Comparison of ENCODE assay signal across 8 cellular contexts in the genomic region with DNA sequence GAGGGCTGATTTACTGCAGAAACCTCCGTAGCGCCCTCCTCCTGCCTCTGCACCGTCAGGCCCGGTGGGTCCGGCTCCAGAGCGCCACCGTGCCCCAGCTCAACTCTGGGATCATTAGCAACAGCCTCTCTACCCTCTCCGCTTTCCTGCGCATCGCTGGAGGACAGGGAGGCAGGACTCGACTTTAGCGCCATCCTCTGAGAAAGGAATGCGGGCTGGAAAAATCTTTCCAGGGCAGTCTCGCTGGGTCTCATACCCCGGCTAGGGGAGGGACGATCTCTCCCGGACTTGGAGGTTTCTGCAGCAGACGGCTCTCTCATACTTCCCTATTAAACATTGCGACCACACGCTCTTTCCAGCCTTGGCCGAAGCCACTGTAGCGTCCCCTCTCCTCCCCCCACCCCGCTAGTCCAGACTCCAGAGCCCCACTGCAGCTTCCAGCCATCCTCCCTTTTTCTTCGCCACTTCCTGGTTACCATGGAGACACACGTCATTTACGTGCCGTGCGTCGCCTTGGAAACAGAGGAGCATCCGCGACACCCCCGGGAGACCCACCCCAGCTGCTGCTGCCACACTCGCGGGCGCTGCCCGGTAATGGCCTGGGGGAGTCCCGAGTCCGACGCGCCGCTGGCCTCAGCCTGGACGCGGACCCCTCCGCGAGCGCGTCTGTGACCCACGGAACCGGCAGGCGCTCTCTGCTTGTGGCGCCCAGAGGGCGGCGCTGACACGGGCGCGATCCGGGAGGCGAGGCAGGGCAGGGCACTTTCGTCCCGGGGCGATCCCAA. TPM values are rescaled to one million over a fixed set of nuclear protein-coding genes. Genes with fewer than 3 reads are reported as not detected.
DNase-seq lines count a peak whose midpoint lies in the region; ATAC-seq and TF ChIP-seq lines count a peak whose summit lies in the region.

A gene (plus strand): TSS at position 554 of the 785 bp plus-strand sequence. CDS start 479 bp downstream, outside the sequence.

- 1 to 2% methylated on average over 27 to 61 of the region's 61 CpGs for WGBS in testis, 2 donors

- H3K9me3 ChIP-seq in SJSA1 (replicated peaks) (peaks cover 6% of the 10 kb centered on the region), testis (no peaks in the 10 kb centered on the region)

- DNase-seq in DMS 273 (lab: John Stamatoyannopoulos, UW; ENCODE audit: unreplicated experiment) (peak; percentile 89), SJSA1 (ENCODE audit: low read depth in 1 of 2, low spot score in 2 of 2) (peak; percentile 100), glomerular visceral epithelial cell (ENCODE audit: extremely low spot score) (peak; percentile 60), nucleus accumbens (lab: John Stamatoyannopoulos, UW) (peak in 55 of 56 donors; percentile 32 to 91 (median 73)), testis (peak; percentile 87)
- peak; percentile 79 for DNase-seq in Jurkat, Clone E6-1 (ENCODE audit: low read depth, low spot score)
- DNase-seq in activated naive CD4-positive, alpha-beta T cell treated with anti-CD3 and anti-CD28 coated beads, Interleukin-2, amount 10 ng/mL, durations not matched to agents 7 days and 5 days = peak; percentile 88

- intact Hi-C loops in testis (cut with DNase I; ENCODE audit: low total_unique reads) = no loop called here

- peak within 1 kb of the TSS; percentile 86 for H3K4me3 ChIP-seq in Jurkat, Clone E6-1 (ENCODE audit: low read length)
- H3K4me3 ChIP-seq in SJSA1 (peak within 1 kb of the TSS; percentile 72), testis (peak within 1 kb of the TSS; percentile 60 to 75)

- H3K27me3 ChIP-seq in SJSA1 (replicated peaks) (peaks cover 13% of the 10 kb centered on the region), testis (no peaks in the 10 kb centered on the region)

- CTCF ChIA-PET in activated naive CD4-positive, alpha-beta T cell treated with anti-CD3 and anti-CD28 coated beads, Interleukin-2, amount 10 ng/mL, durations not matched to agents 7 days and 5 days (lab: Charles Lee) = interaction anchor here (0.5 to 4.6 kb wide), 14 partner anchors 9 to 467 kb away, joined by 3 to 40 read pairs (median 3); a partner anchor contains a TSS

- H3K4me3 Mint-ChIP-seq in activated naive CD4-positive, alpha-beta T cell treated with anti-CD3 and anti-CD28 coated beads, Interleukin-2, amount 10 ng/mL, durations not matched to agents 7 days and 5 days = peak within 1 kb of the TSS; percentile 89

- no peak for TF ChIP-seq POLR2A in testis (IDR thresholded peaks at IDR 0.05)

- H3K4me1 ChIP-seq in SJSA1 (replicated peaks) (peaks cover 22% of the 10 kb centered on the region), testis (peaks cover 9% of the 10 kb centered on the region)

- H3K9me3 Mint-ChIP-seq in activated naive CD4-positive, alpha-beta T cell treated with anti-CD3 and anti-CD28 coated beads, Interleukin-2, amount 10 ng/mL, durations not matched to agents 7 days and 5 days = no peaks in the 10 kb centered on the region

- no peak within 1 kb of the TSS for H3K27ac Mint-ChIP-seq in activated naive CD4-positive, alpha-beta T cell treated with anti-CD3 and anti-CD28 coated beads, Interleukin-2, amount 10 ng/mL, durations not matched to agents 7 days and 5 days

- peaks cover 4% of the 10 kb centered on the region for H3K36me3 ChIP-seq in SJSA1
- H3K36me3 ChIP-seq in testis (ENCODE audit: low read depth, missing control alignments) = no peaks in the 10 kb centered on the region

- no peaks in the 10 kb centered on the region for H3K36me3 Mint-ChIP-seq in activated naive CD4-positive, alpha-beta T cell treated with anti-CD3 and anti-CD28 coated beads, Interleukin-2, amount 10 ng/mL, durations not matched to agents 7 days and 5 days

- ATAC-seq in GM21526 (IDR thresholded peaks at IDR 0.05; ENCODE audit: low FRiP score, unreplicated experiment) = peak; percentile 58

- TF ChIP-seq CTCF in testis (IDR thresholded peaks at IDR 0.05) = peak in 2 of 3 experiments; percentile 28 to 29

- H3K27ac ChIP-seq in SJSA1 (peak within 1 kb of the TSS; percentile 60), testis (peak within 1 kb of the TSS in 1 of 2 donors; percentile 12)

- H3K4me1 Mint-ChIP-seq in activated naive CD4-positive, alpha-beta T cell treated with anti-CD3 and anti-CD28 coated beads, Interleukin-2, amount 10 ng/mL, durations not matched to agents 7 days and 5 days = peaks cover 22% of the 10 kb centered on the region

- H3K27me3 Mint-ChIP-seq in activated naive CD4-positive, alpha-beta T cell treated with anti-CD3 and anti-CD28 coated beads, Interleukin-2, amount 10 ng/mL, durations not matched to agents 7 days and 5 days = peaks cover 90% of the 10 kb centered on the region

RNA-seq across cellular contexts. Expression of the gene that starts here (rescaled TPM):
- not detected for polyA plus RNA-seq in Jurkat, Clone E6-1 (2012; ENCODE audit: insufficient read depth, insufficient read length)
- total RNA-seq in SJSA1 (2014; rRNA removed; shearing (Covaris generic)) = 10.1 and 11.9 TPM in 2 replicates
- total RNA-seq in testis = 1 to 10 TPM; 6.9 to 8.0 TPM
- polyA plus RNA-seq in testis (ENCODE audit: insufficient read depth, low read depth, low replicate concordance) = 7.8 TPM
